In genomic region chr20:33773412-33774089, GRCh38 we compare ENCODE assay signal across 10 cellular contexts. TPM values are rescaled to one million over a fixed set of nuclear protein-coding genes. Genes with fewer than 3 reads are reported as not detected.
DNase-seq lines count a peak whose midpoint lies in the region; ATAC-seq, FAIRE-seq and TF ChIP-seq lines count a peak whose summit lies in the region.
"Had no signal": no experiment of that assay in that cellular context is flagged by ENCODE, and none has a peak within 500 bp of the region (broad histone marks: within the 10 kb centered on the region; RNA-seq: fewer than 3 reads in every experiment).

No MANE protein-coding gene starts in this region.

- FAIRE-seq in HepG2 (lab: Jason Lieb, UNC), result no peak

- TF ChIP-seq CTCF in HepG2 (CRISPR knock-in tag; IDR thresholded peaks at IDR 0.05) (no peak), right lobe of liver (IDR thresholded peaks at IDR 0.05) (no peak), mammary epithelial cell (conservative IDR thresholded peaks at IDR 0.05 in 1 of 2, IDR thresholded peaks at IDR 0.05 in 1 of 2; ENCODE audit: extremely low read depth in 1 of 2, insufficient read depth in 1 of 2, low read depth in 1 of 2, low read length in 2 of 2) (no peak)

- H4K20me1 ChIP-seq in HepG2 (ENCODE audit: insufficient read depth, low read length) (no peaks in the 10 kb centered on the region), mammary epithelial cell (ENCODE audit: insufficient read depth, low read length) (no peaks in the 10 kb centered on the region)
- H4K20me1 ChIP-seq: BLaER1 had no signal

- H3K9me3 Mint-ChIP-seq in stimulated activated memory B cell treated with anti-CD40 and anti-IgM and Interleukin-4, amounts not matched to agents 10 μg/mL and 1 μg/mL and 100 μg/mL, for 72 hours, result no peaks in the 10 kb centered on the region

- CTCF ChIA-PET in HepG2 (lab: Yijun Ruan, JAX; ENCODE audit: low intra/inter-chr PET ratio, low total read pairs), result no interaction called here
- CTCF ChIA-PET in mammary epithelial cell (lab: Charles Lee; ENCODE audit: low non-redundant PET), result no interaction called here

- no peaks in the 10 kb centered on the region for H3K27me3 ChIP-seq in HepG2 (ENCODE audit: control insufficient read depth in 1 of 2, insufficient read depth in 2 of 2, low read length in 2 of 2)
- no peaks in the 10 kb centered on the region for H3K27me3 ChIP-seq in right lobe of liver
- no peaks in the 10 kb centered on the region for H3K27me3 ChIP-seq in mammary epithelial cell (ENCODE audit: insufficient read depth, low read length)
- H3K27me3 ChIP-seq: BLaER1, neutrophil had no signal

- 59% methylated on average over 2 of the region's 2 CpGs for WGBS in HepG2 (ENCODE audit: low lambda C conversion rate)
- WGBS in right lobe of liver (ENCODE audit: insufficient coverage, low coverage, low lambda C conversion rate, missing lambda C conversion rate), result 93% methylated on average over 2 of the region's 2 CpGs
- WGBS in mammary epithelial cell (ENCODE audit: low coverage, missing lambda C conversion rate), result 82% methylated on average over 2 of the region's 2 CpGs

- intact Hi-C loops in HepG2 (cut with micrococcal nuclease; ENCODE audit: unreplicated experiment), result no loop called here
- intact Hi-C loops in right lobe of liver (cut with DNase I), result no loop called here
- intact Hi-C loops in mammary epithelial cell (cut with micrococcal nuclease), result no loop called here

- H2AFZ ChIP-seq in HepG2 (ENCODE audit: low read length) (no peak overlapping the region), mammary epithelial cell (ENCODE audit: low read depth, low read length) (no peak overlapping the region)

- no peak for DNase-seq in HepG2 (ENCODE audit: low spot score)
- no peak for DNase-seq in right lobe of liver
- DNase-seq in NCI-H1417 (lab: John Stamatoyannopoulos, UW), result no peak
- DNase-seq in mammary epithelial cell, result no peak

- in situ Hi-C loops in HepG2 (cut with HindIII; ENCODE audit: extremely low pct_ligation_motif_present, low pct_unique_long_range_greater_than_20kb), result no loop called here
- in situ Hi-C loops in mammary epithelial cell (cut with MboI; ENCODE audit: low sequenced_read_pairs in 2 of 2), result no loop called here

- peaks cover 10% of the 10 kb centered on the region for H3K4me1 ChIP-seq in HepG2 (ENCODE audit: insufficient read depth, low read length)
- no peaks in the 10 kb centered on the region for H3K4me1 ChIP-seq in right lobe of liver
- peaks cover 2% of the 10 kb centered on the region for H3K4me1 ChIP-seq in mammary epithelial cell (ENCODE audit: insufficient read depth, low read length)

- no peak for ATAC-seq in HepG2
- no peak for ATAC-seq in right lobe of liver
- peak; percentile 49 for ATAC-seq in GM21576 (IDR thresholded peaks at IDR 0.05; ENCODE audit: unreplicated experiment)
- peak; percentile 58 for ATAC-seq in HG03565 (IDR thresholded peaks at IDR 0.05; ENCODE audit: unreplicated experiment)
- peak; percentile 90 for ATAC-seq in stimulated activated memory B cell treated with anti-CD40 and anti-IgM and Interleukin-4, amounts not matched to agents 10 μg/mL and 1 μg/mL and 100 μg/mL, for 72 hours
- ATAC-seq in GM18873 (IDR thresholded peaks at IDR 0.05; ENCODE audit: low FRiP score, unreplicated experiment), result no peak

- H3K9ac ChIP-seq in HepG2 (ENCODE audit: insufficient read depth, low read depth, low read length) (no peak overlapping the region), mammary epithelial cell (ENCODE audit: insufficient read depth, low read length) (no peak overlapping the region)
- H3K9ac ChIP-seq: BLaER1 had no signal

- no peak overlapping the region for H3K27ac ChIP-seq in HepG2 (ENCODE audit: extremely low read length, insufficient read depth, low read length)
- no peak overlapping the region for H3K27ac ChIP-seq in right lobe of liver
- no peak overlapping the region for H3K27ac ChIP-seq in mammary epithelial cell (ENCODE audit: insufficient read depth, low read depth, low read length)
- H3K27ac ChIP-seq: BLaER1, neutrophil had no signal

- POLR2A ChIA-PET in HepG2 (lab: Yijun Ruan, JAX), result no interaction called here

- no peaks in the 10 kb centered on the region for H3K27me3 Mint-ChIP-seq in stimulated activated memory B cell treated with anti-CD40 and anti-IgM and Interleukin-4, amounts not matched to agents 10 μg/mL and 1 μg/mL and 100 μg/mL, for 72 hours

- H3K4me3 ChIP-seq in HepG2 (replicated peaks in 1 of 3; ENCODE audit: insufficient read depth in 1 of 3, low read depth in 2 of 3, low read length in 3 of 3) (no peak overlapping the region), right lobe of liver (no peak overlapping the region), mammary epithelial cell (replicated peaks in 1 of 3; ENCODE audit: insufficient read depth in 1 of 3, low read depth in 2 of 3, low read length in 3 of 3) (no peak overlapping the region)
- H3K4me3 ChIP-seq: BLaER1 had no signal

- TF ChIP-seq EP300 in HepG2 (IDR thresholded peaks at IDR 0.05; ENCODE audit: low read depth in 2 of 2, low read length in 2 of 2) (no peak), HepG2 (CRISPR knock-in tag; IDR thresholded peaks at IDR 0.05; ENCODE audit: borderline replicate concordance) (no peak)

- no peaks in the 10 kb centered on the region for H3K79me2 ChIP-seq in HepG2 (ENCODE audit: insufficient read depth, low read length)
- H3K79me2 ChIP-seq in mammary epithelial cell (ENCODE audit: insufficient read depth, low read length), result no peaks in the 10 kb centered on the region

- H3K4me3 Mint-ChIP-seq in stimulated activated memory B cell treated with anti-CD40 and anti-IgM and Interleukin-4, amounts not matched to agents 10 μg/mL and 1 μg/mL and 100 μg/mL, for 72 hours, result no peak overlapping the region

- H3K4me2 ChIP-seq in HepG2 (ENCODE audit: low read depth, low read length) (no peak overlapping the region), mammary epithelial cell (ENCODE audit: insufficient read depth, low read depth, low read length) (no peak overlapping the region)
- H3K4me2 ChIP-seq: BLaER1 had no signal

- no peak for TF ChIP-seq RAD21 in HepG2 (CRISPR knock-in tag; IDR thresholded peaks at IDR 0.05)

- peak overlapping the region; percentile 90 for H3K27ac Mint-ChIP-seq in stimulated activated memory B cell treated with anti-CD40 and anti-IgM and Interleukin-4, amounts not matched to agents 10 μg/mL and 1 μg/mL and 100 μg/mL, for 72 hours

- peaks cover 6% of the 10 kb centered on the region for H3K36me3 Mint-ChIP-seq in stimulated activated memory B cell treated with anti-CD40 and anti-IgM and Interleukin-4, amounts not matched to agents 10 μg/mL and 1 μg/mL and 100 μg/mL, for 72 hours

- H3K4me1 Mint-ChIP-seq in stimulated activated memory B cell treated with anti-CD40 and anti-IgM and Interleukin-4, amounts not matched to agents 10 μg/mL and 1 μg/mL and 100 μg/mL, for 72 hours, result peaks cover 41% of the 10 kb centered on the region

- BruUV-seq in HepG2 (replicated peaks; lab: Mats Ljungman, UMichigan) (no TSS peak), mammary epithelial cell (replicated peaks; lab: Mats Ljungman, UMichigan) (no TSS peak)

- TF ChIP-seq POLR2A in HepG2 (IDR thresholded peaks at IDR 0.05; ENCODE audit: insufficient read depth in 1 of 2, low read depth in 2 of 2, low read length in 2 of 2), result no peak
- no peak for TF ChIP-seq POLR2A in right lobe of liver (IDR thresholded peaks at IDR 0.05)

- dilution Hi-C loops in mammary epithelial cell (cut with HindIII; ENCODE audit: low sequenced_read_pairs), result no loop called here

- H3K9me3 ChIP-seq in HepG2 (ENCODE audit: low read length) (no peaks in the 10 kb centered on the region), right lobe of liver (no peaks in the 10 kb centered on the region), mammary epithelial cell (replicated peaks; ENCODE audit: insufficient read depth, low read length) (no peaks in the 10 kb centered on the region)
- H3K9me3 ChIP-seq: BLaER1, neutrophil had no signal

- H3K36me3 ChIP-seq in HepG2 (replicated peaks in 1 of 2; ENCODE audit: control insufficient read depth in 1 of 2, insufficient read depth in 2 of 2, low read length in 2 of 2), result no peaks in the 10 kb centered on the region
- H3K36me3 ChIP-seq in right lobe of liver, result no peaks in the 10 kb centered on the region
- H3K36me3 ChIP-seq in mammary epithelial cell (ENCODE audit: insufficient read depth, low read length), result no peaks in the 10 kb centered on the region

RNA-seq across cellular contexts. Expression of gene CHMP4B, which starts 37.6 kb away (rescaled TPM):
- total RNA-seq in HepG2 (2016; rRNA removed; fragmentation: Illumina TruSeq; extraction: Trizol) (40.1 and 55.7 TPM in 2 replicates), right lobe of liver (10 to 100 TPM; 21.0 to 40.8 (median 28.3) TPM), mammary epithelial cell (10 to 100 TPM; 24.2 to 72.4 TPM)
- 21.5 and 22.5 TPM in 2 replicates for total RNA-seq in HepG2 (2016; cell fraction: cytosol; rRNA removed; fragmentation: Illumina TruSeq; extraction: Trizol; ENCODE audit: low read depth)
- total RNA-seq in HepG2 (2016; cell fraction: insoluble cytoplasmic fraction; rRNA removed; fragmentation: Illumina TruSeq; extraction: Trizol), result 38.1 and 49.5 TPM in 2 replicates
- total RNA-seq in HepG2 (2016; cell fraction: membrane; rRNA removed; fragmentation: Illumina TruSeq; extraction: Trizol), result 48.4 and 51.3 TPM in 2 replicates
- total RNA-seq in HepG2 (2016; cell fraction: nucleus; rRNA removed; fragmentation: Illumina TruSeq; extraction: Trizol), result 20.3 and 20.7 TPM in 2 replicates
- polyA plus RNA-seq in HepG2 (2011; rRNA removed) (45.6 and 53.3 TPM in 2 replicates), mammary epithelial cell (37.7 TPM)
- 41.0 and 57.4 TPM in 2 replicates for polyA plus RNA-seq in HepG2 (2011; cell fraction: cytosol; rRNA removed)
- 16.8 and 22.7 TPM in 2 replicates for polyA plus RNA-seq in HepG2 (2011; cell fraction: nucleus; rRNA removed)
- polyA plus RNA-seq in HepG2 (2012), result 89.7 and 106 TPM in 2 replicates
- polyA plus RNA-seq in HepG2 (2016; cell fraction: cytosol; fragmentation: Illumina TruSeq; extraction: Trizol; ENCODE audit: low read depth), result 70.9 and 93.4 TPM in 2 replicates
- polyA plus RNA-seq in HepG2 (2016; cell fraction: insoluble cytoplasmic fraction; fragmentation: Illumina TruSeq; extraction: Trizol; ENCODE audit: low read depth), result 148 and 160 TPM in 2 replicates
- polyA plus RNA-seq in HepG2 (2016; cell fraction: membrane; fragmentation: Illumina TruSeq; extraction: Trizol; ENCODE audit: low read depth), result 107 and 129 TPM in 2 replicates
- 88.7 and 93.2 TPM in 2 replicates for polyA plus RNA-seq in HepG2 (2016; cell fraction: nucleus; fragmentation: Illumina TruSeq; extraction: Trizol; ENCODE audit: insufficient read depth, low read depth)
- 12.1 and 18.5 TPM in 2 replicates for polyA minus RNA-seq in HepG2 (2011; rRNA and poly(A)+ RNA removed; ENCODE audit: low replicate concordance)
- polyA minus RNA-seq in HepG2 (2011; cell fraction: cytosol; rRNA and poly(A)+ RNA removed), result 23.5 and 28.2 TPM in 2 replicates
- 9.5 and 11.8 TPM in 2 replicates for polyA minus RNA-seq in HepG2 (2011; cell fraction: nucleus; rRNA and poly(A)+ RNA removed)
- polyA minus RNA-seq in mammary epithelial cell, result 31.3 TPM

RNA-seq across cellular contexts. Expression of gene ZNF341, which starts 41.8 kb away (rescaled TPM):
- total RNA-seq in HepG2 (2016; rRNA removed; fragmentation: Illumina TruSeq; extraction: Trizol) (0.97 and 1.1 TPM in 2 replicates), right lobe of liver (1 to 10 TPM in 5 of 6 experiments, under 1 TPM in 1; 0.99 to 2.0 (median 1.6) TPM), mammary epithelial cell (1 to 10 TPM; 1.0 to 4.5 TPM)
- total RNA-seq in HepG2 (2016; cell fraction: cytosol; rRNA removed; fragmentation: Illumina TruSeq; extraction: Trizol; ENCODE audit: low read depth), result 0.26 and 0.40 TPM in 2 replicates
- 0.85 and 1.00 TPM in 2 replicates for total RNA-seq in HepG2 (2016; cell fraction: insoluble cytoplasmic fraction; rRNA removed; fragmentation: Illumina TruSeq; extraction: Trizol)
- 0.43 and 0.59 TPM in 2 replicates for total RNA-seq in HepG2 (2016; cell fraction: membrane; rRNA removed; fragmentation: Illumina TruSeq; extraction: Trizol)
- total RNA-seq in HepG2 (2016; cell fraction: nucleus; rRNA removed; fragmentation: Illumina TruSeq; extraction: Trizol), result 1.3 and 1.4 TPM in 2 replicates
- polyA plus RNA-seq in HepG2 (2011; rRNA removed) (2.2 TPM in 2 replicates), mammary epithelial cell (2.9 TPM)
- 0.87 and 0.94 TPM in 2 replicates for polyA plus RNA-seq in HepG2 (2011; cell fraction: cytosol; rRNA removed)
- 5.0 and 6.3 TPM in 2 replicates for polyA plus RNA-seq in HepG2 (2011; cell fraction: nucleus; rRNA removed)
- 0.99 and 1.6 TPM in 2 replicates for polyA plus RNA-seq in HepG2 (2012)
- polyA plus RNA-seq in HepG2 (2016; cell fraction: cytosol; fragmentation: Illumina TruSeq; extraction: Trizol; ENCODE audit: low read depth), result 0.21 and 0.25 TPM in 2 replicates
- polyA plus RNA-seq in HepG2 (2016; cell fraction: insoluble cytoplasmic fraction; fragmentation: Illumina TruSeq; extraction: Trizol; ENCODE audit: low read depth), result 1.0 and 1.3 TPM in 2 replicates
- 0.33 and 0.47 TPM in 2 replicates for polyA plus RNA-seq in HepG2 (2016; cell fraction: membrane; fragmentation: Illumina TruSeq; extraction: Trizol; ENCODE audit: low read depth)
- polyA plus RNA-seq in HepG2 (2016; cell fraction: nucleus; fragmentation: Illumina TruSeq; extraction: Trizol; ENCODE audit: insufficient read depth, low read depth), result 4.5 and 5.6 TPM in 2 replicates
- 3.5 and 6.0 TPM in 2 replicates for polyA minus RNA-seq in HepG2 (2011; rRNA and poly(A)+ RNA removed; ENCODE audit: low replicate concordance)
- 0.88 and 1.3 TPM in 2 replicates for polyA minus RNA-seq in HepG2 (2011; cell fraction: cytosol; rRNA and poly(A)+ RNA removed)
- polyA minus RNA-seq in HepG2 (2011; cell fraction: nucleus; rRNA and poly(A)+ RNA removed), result 2.2 and 2.3 TPM in 2 replicates
- 4.5 TPM for polyA minus RNA-seq in mammary epithelial cell

RNA-seq across cellular contexts. Expression of gene PXMP4, which starts 53.4 kb away (rescaled TPM):
- total RNA-seq in HepG2 (2016; rRNA removed; fragmentation: Illumina TruSeq; extraction: Trizol) (not detected in 2 replicates), right lobe of liver (10 to 100 TPM in 4 of 6 experiments, 1 to 10 TPM in 2; 5.5 to 17.8 (median 12.9) TPM), mammary epithelial cell (10 to 100 TPM in 1 of 2 donors, 1 to 10 TPM in 1; 8.0 to 11.3 TPM)
- not detected in 2 replicates for total RNA-seq in HepG2 (2016; cell fraction: cytosol; rRNA removed; fragmentation: Illumina TruSeq; extraction: Trizol; ENCODE audit: low read depth)
- total RNA-seq in HepG2 (2016; cell fraction: insoluble cytoplasmic fraction; rRNA removed; fragmentation: Illumina TruSeq; extraction: Trizol), result not detected in 2 replicates
- not detected in 2 replicates for total RNA-seq in HepG2 (2016; cell fraction: membrane; rRNA removed; fragmentation: Illumina TruSeq; extraction: Trizol)
- total RNA-seq in HepG2 (2016; cell fraction: nucleus; rRNA removed; fragmentation: Illumina TruSeq; extraction: Trizol), result not detected in 2 replicates
- polyA plus RNA-seq in HepG2 (2011; rRNA removed) (not detected in 2 replicates), mammary epithelial cell (6.5 TPM)
- 0.01 TPM in 1 of 2 replicates, not detected in the other for polyA plus RNA-seq in HepG2 (2011; cell fraction: cytosol; rRNA removed)
- not detected in 2 replicates for polyA plus RNA-seq in HepG2 (2011; cell fraction: nucleus; rRNA removed)
- polyA plus RNA-seq in HepG2 (2012), result 0.07 TPM in 1 of 2 replicates, not detected in the other
- not detected in 2 replicates for polyA plus RNA-seq in HepG2 (2016; cell fraction: cytosol; fragmentation: Illumina TruSeq; extraction: Trizol; ENCODE audit: low read depth)
- not detected in 2 replicates for polyA plus RNA-seq in HepG2 (2016; cell fraction: insoluble cytoplasmic fraction; fragmentation: Illumina TruSeq; extraction: Trizol; ENCODE audit: low read depth)
- polyA plus RNA-seq in HepG2 (2016; cell fraction: membrane; fragmentation: Illumina TruSeq; extraction: Trizol; ENCODE audit: low read depth), result not detected in 2 replicates
- not detected in 2 replicates for polyA plus RNA-seq in HepG2 (2016; cell fraction: nucleus; fragmentation: Illumina TruSeq; extraction: Trizol; ENCODE audit: insufficient read depth, low read depth)
- 0.20 and 11.4 TPM in 2 replicates for polyA minus RNA-seq in HepG2 (2011; rRNA and poly(A)+ RNA removed; ENCODE audit: low replicate concordance)
- polyA minus RNA-seq in HepG2 (2011; cell fraction: cytosol; rRNA and poly(A)+ RNA removed), result not detected in 2 replicates
- not detected in 2 replicates for polyA minus RNA-seq in HepG2 (2011; cell fraction: nucleus; rRNA and poly(A)+ RNA removed)
- 2.6 TPM for polyA minus RNA-seq in mammary epithelial cell

Comparison
In these comparisons a context has a peak if more than half of its experiments do, and no peak if none do; other contexts are left out.
1. ATAC-seq: peak in GM21576 (single experiment), HG03565 (single experiment) and stimulated activated memory B cell treated with anti-CD40 and anti-IgM and Interleukin-4, amounts not matched to agents 10 μg/mL and 1 μg/mL and 100 μg/mL, for 72 hours (single experiment); none in HepG2 (single experiment), right lobe of liver (0 of 4) and GM18873 (single experiment).